ENCODE assay signal across 17 cellular contexts in the genomic region with DNA sequence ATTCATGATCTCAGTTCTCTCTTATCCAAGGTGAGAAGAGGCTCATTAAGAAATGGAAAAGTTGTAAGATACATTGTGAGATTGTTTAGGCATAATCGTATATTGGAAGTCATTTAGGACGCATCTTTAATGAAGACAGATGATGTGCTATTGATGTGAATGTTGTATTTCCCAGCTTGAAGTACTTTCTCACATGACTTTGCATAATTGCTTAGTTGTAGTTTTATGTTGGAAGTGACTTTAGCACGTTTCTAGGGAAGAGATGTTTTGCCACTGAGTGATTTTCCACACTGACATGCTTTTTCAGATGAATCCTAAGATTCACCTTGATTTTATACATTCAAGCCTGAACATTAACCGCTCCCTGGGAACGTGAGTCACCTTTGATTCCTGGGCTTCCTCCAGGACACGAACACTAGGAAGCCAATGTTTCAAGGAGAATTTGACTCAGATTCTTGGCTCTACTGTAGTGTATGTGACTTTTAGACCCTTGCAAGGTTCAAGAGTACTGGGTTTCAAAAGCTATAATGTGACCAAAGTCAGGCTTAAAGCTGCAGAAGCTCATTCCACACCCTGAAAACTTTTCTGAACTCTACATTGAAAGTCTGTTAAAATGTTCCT. TPM values are rescaled to one million over a fixed set of nuclear protein-coding genes. Genes with fewer than 3 reads are reported as not detected.
DNase-seq lines count a peak whose midpoint lies in the region; ATAC-seq, FAIRE-seq and TF ChIP-seq lines count a peak whose summit lies in the region.
"Had no signal": no experiment of that assay in that cellular context is flagged by ENCODE, and none has a peak within 500 bp of the region (broad histone marks: within the 10 kb centered on the region; RNA-seq: fewer than 3 reads in every experiment).

No MANE protein-coding gene starts in this region.

- TF ChIP-seq CTCF in epithelial cell of esophagus (IDR thresholded peaks at IDR 0.05; ENCODE audit: insufficient read depth, low read depth, low read length, missing control alignments), result no peak
- no peak for TF ChIP-seq CTCF in mesothelial cell of epicardium (IDR thresholded peaks at IDR 0.05; ENCODE audit: unreplicated experiment)

- FAIRE-seq in TTC549 (lab: Jason Lieb, UNC), result peak; percentile 38

- no peak overlapping the region for H3K4me3 ChIP-seq in epithelial cell of esophagus (ENCODE audit: low read length)

- H3K36me3 Mint-ChIP-seq in mesothelial cell of epicardium, result peaks cover 27% of the 10 kb centered on the region

- no peaks in the 10 kb centered on the region for H3K4me1 Mint-ChIP-seq in mesothelial cell of epicardium
- H3K4me1 Mint-ChIP-seq: nephron progenitor cell had no signal

- peak overlapping the region; percentile 27 for H3K27ac Mint-ChIP-seq in mesothelial cell of epicardium
- H3K27ac Mint-ChIP-seq: nephron progenitor cell; T-helper 1 cell treated with Interleukin-12 subunit alpha and Interleukin-12 subunit beta and Interleukin-4 antibody, amounts not matched to agents 30 μg/mL and 1 μg/mL, for 36 hours had no signal

- intact Hi-C loops in posterior vena cava (cut with DNase I), result no loop called here

- H3K9me3 Mint-ChIP-seq in mesothelial cell of epicardium, result no peaks in the 10 kb centered on the region
- H3K9me3 Mint-ChIP-seq: H9; nephron progenitor cell; T-helper 1 cell treated with Interleukin-12 subunit alpha and Interleukin-12 subunit beta and Interleukin-4 antibody, amounts not matched to agents 30 μg/mL and 1 μg/mL, for 36 hours had no signal

- peak; percentile 45 for DNase-seq in ELR (ENCODE audit: low read depth)
- DNase-seq in epithelial cell of esophagus (ENCODE audit: low read depth), result peak; percentile 56
- no peak for DNase-seq in mesothelial cell of epicardium (ENCODE audit: low spot score in 2 of 2, unreplicated experiment in 2 of 2)
- DNase-seq in posterior vena cava (ENCODE audit: low spot score), result no peak
- no peak for DNase-seq in DMS53 treated with DMSO at 0.1 percent for 48 hours (lab: John Stamatoyannopoulos, UW; ENCODE audit: unreplicated experiment)
- DNase-seq: activated CD4-positive, alpha-beta T cell treated with anti-CD3 and anti-CD28 coated beads for 1 hour; brain microvascular endothelial cell; C1 segment of cervical spinal cord; DMS79; H9; NCI-H226; nephron progenitor cell; NK-92 treated with Interleukin-12 subunit alpha and Interleukin-12 subunit beta, amount 100 ng/mL, for 24 hours had no signal

- H3K27me3 Mint-ChIP-seq in mesothelial cell of epicardium (ENCODE audit: low read depth), result no peaks in the 10 kb centered on the region

- ATAC-seq in HG03469 (IDR thresholded peaks at IDR 0.05; ENCODE audit: unreplicated experiment) (no peak), HG03457 (IDR thresholded peaks at IDR 0.05; ENCODE audit: unreplicated experiment) (no peak)

- H3K4me3 Mint-ChIP-seq in mesothelial cell of epicardium, result no peak overlapping the region
- H3K4me3 Mint-ChIP-seq: H9; nephron progenitor cell; T-helper 1 cell treated with Interleukin-12 subunit alpha and Interleukin-12 subunit beta and Interleukin-4 antibody, amounts not matched to agents 30 μg/mL and 1 μg/mL, for 36 hours had no signal

RNA-seq across cellular contexts. Expression of gene ANGEL2, which starts 27.9 kb away (rescaled TPM):
- total RNA-seq in mesothelial cell of epicardium, result 44.7 to 47.4 TPM (median 45.2 TPM) in 3 replicates
- total RNA-seq in posterior vena cava, result 10 to 100 TPM; 29.7 to 31.1 TPM

RNA-seq across cellular contexts. Expression of gene VASH2, which starts 37.5 kb away (rescaled TPM):
- total RNA-seq in mesothelial cell of epicardium, result 39.1 to 43.8 TPM (median 43.6 TPM) in 3 replicates
- total RNA-seq in posterior vena cava, result 1 to 10 TPM; 3.3 to 4.8 TPM

Comparison
In these comparisons a context has a peak if more than half of its experiments do, and no peak if none do; other contexts are left out.
1. DNase-seq: peak in ELR (single experiment) and epithelial cell of esophagus (single experiment); none in mesothelial cell of epicardium (0 of 2), posterior vena cava (single experiment) and DMS53 treated with DMSO at 0.1 percent for 48 hours (single experiment).